In genomic region chr3:69323941-69324340, GRCh38 we compare ENCODE assay signal across 18 cellular contexts.
DNase-seq lines count a peak whose midpoint lies in the region; ATAC-seq, FAIRE-seq and TF ChIP-seq lines count a peak whose summit lies in the region.
"Had no signal": no experiment of that assay in that cellular context is flagged by ENCODE, and none has a peak within 500 bp of the region (broad histone marks: within the 10 kb centered on the region; RNA-seq: fewer than 3 reads in every experiment).

No MANE protein-coding gene starts in this region.

- TF ChIP-seq CTCF in heart right ventricle (IDR thresholded peaks at IDR 0.05) (no peak), H1 (IDR thresholded peaks at IDR 0.05; ENCODE audit: control extremely low read depth in 1 of 3, insufficient read depth in 1 of 3, low read depth in 1 of 3, low read length in 3 of 3) (no peak), type B pancreatic cell (conservative IDR thresholded peaks at IDR 0.05) (no peak), pancreas (IDR thresholded peaks at IDR 0.05) (no peak)

- no peak overlapping the region for H4K8ac ChIP-seq in H1 (ENCODE audit: extremely low read depth, insufficient read depth, low read length)

- H3K27me3 ChIP-seq in heart right ventricle (no peaks in the 10 kb centered on the region), H1 (replicated peaks in 1 of 4; ENCODE audit: control insufficient read depth in 3 of 4, extremely low read depth in 1 of 4, insufficient read depth in 3 of 4, low read length in 3 of 4) (no peaks in the 10 kb centered on the region; a peak in 1 of 7 replicates), pancreas (no peaks in the 10 kb centered on the region)

- H3K9me3 ChIP-seq in heart right ventricle = no peaks in the 10 kb centered on the region
- H3K9me3 ChIP-seq in H1 (ENCODE audit: insufficient read depth in 2 of 2, low read depth in 1 of 2, low read length in 1 of 2) = no peaks in the 10 kb centered on the region
- H3K9me3 ChIP-seq in pancreas = no peaks in the 10 kb centered on the region

- H2BK15ac ChIP-seq in H1 (ENCODE audit: low read length) = no peak overlapping the region

- no peak overlapping the region for H3K18ac ChIP-seq in H1 (ENCODE audit: extremely low read depth, low read length)

- no peak overlapping the region for H3K27ac Mint-ChIP-seq in type B pancreatic cell

- H3K23me2 ChIP-seq in H1 (ENCODE audit: low read depth, low read length) = no peaks in the 10 kb centered on the region

- H4K5ac ChIP-seq in H1 (ENCODE audit: insufficient read length, low read depth, low read length) = no peak overlapping the region

- H2AK5ac ChIP-seq in H1 (ENCODE audit: low read depth, low read length) = no peak overlapping the region

- no peak overlapping the region for H3K23ac ChIP-seq in H1 (ENCODE audit: insufficient read length)

- POLR2A ChIA-PET in H1 (lab: Charles Lee; ENCODE audit: partially characterized antibody) = no interaction called here

- no peaks in the 10 kb centered on the region for H3K79me1 ChIP-seq in H1 (ENCODE audit: low read depth, low read length)

- H3K4me3 ChIP-seq in heart right ventricle (no peak overlapping the region), H1 (ENCODE audit: extremely low read depth in 1 of 4, insufficient read depth in 2 of 4, low read depth in 3 of 4, low read length in 4 of 4) (no peak overlapping the region), pancreas (no peak overlapping the region)
- H3K4me3 ChIP-seq: SK-N-MC had no signal

- H2BK12ac ChIP-seq in H1 (ENCODE audit: low read depth, low read length) = peak overlapping the region; percentile 52; the same call in 1 of the 2 replicates

- H3K14ac ChIP-seq in H1 (ENCODE audit: insufficient read length) = no peak overlapping the region

- H3K4me1 ChIP-seq in heart right ventricle (peaks cover 0 to 97% (median 64%) of the 10 kb centered on the region in 9 donors), H1 (replicated peaks in 1 of 4; ENCODE audit: control insufficient read depth in 3 of 4, insufficient read depth in 4 of 4, low read length in 3 of 4) (peaks cover 0 to 4% (median 0%) of the 10 kb centered on the region in 4 experiments; a peak in 1 of 7 replicates), pancreas (no peaks in the 10 kb centered on the region)

- no peak for FAIRE-seq in H1 (lab: Jason Lieb, UNC)
- no peak for FAIRE-seq in pancreas (lab: Jason Lieb, UNC)
- FAIRE-seq in GM12892 (lab: Jason Lieb, UNC) = no peak
- FAIRE-seq: D721Med had no signal

- no peak overlapping the region for H4K91ac ChIP-seq in H1 (replicated peaks; ENCODE audit: insufficient read length, low read length)

- H3K56ac ChIP-seq in H1 (replicated peaks; ENCODE audit: insufficient read length, low read depth, low read length) = no peak overlapping the region

- H3K27ac ChIP-seq in heart right ventricle (peak overlapping the region in 6 of 10 donors; percentile 43 to 82 (median 68)), angular gyrus (ENCODE audit: low read depth, low read length) (peak overlapping the region; percentile 54), H1 (ENCODE audit: low read depth, low read length) (no peak overlapping the region), pancreas (no peak overlapping the region)
- H3K27ac ChIP-seq: 22Rv1, C4-2B, SK-N-MC had no signal

- ATAC-seq in heart right ventricle = peak in 1 of 8 donors; percentile 11
- ATAC-seq in Right ventricle myocardium inferior = no peak
- no peak for ATAC-seq in pancreas
- ATAC-seq: PC-3 had no signal

- H3K4ac ChIP-seq in H1 (replicated peaks; ENCODE audit: insufficient read length, low read depth, low read length) = no peak overlapping the region

- no peak overlapping the region for H3K4me3 Mint-ChIP-seq in type B pancreatic cell

- intact Hi-C loops in heart right ventricle (cut with DNase I) (loop anchor here in 8 of 10 donors (2.0 to 10.0 kb wide), 8 partner anchors 63 to 351 kb away; partner anchors contain the start of gene FRMD4B (in 1 of the 8)), Right ventricle myocardium inferior (cut with DNase I) (loop anchor here (2.0 to 10.0 kb wide), 3 partner anchors 87 to 347 kb away; no protein-coding TSS in a partner anchor), pancreas (cut with DNase I) (no loop called here)

- WGBS in heart right ventricle, 2 donors = 91 to 92% methylated on average over 1 of the region's 1 CpG
- WGBS in H1 (ENCODE audit: extremely low coverage in 1 of 2, insufficient coverage in 1 of 2, insufficient read length in 1 of 2, insufficient replicate concordance in 2 of 2, low coverage in 1 of 2, low lambda C conversion rate in 2 of 2, missing lambda C conversion rate in 1 of 2), 2 experiments = 79% methylated on average over 1 of the region's 1 CpG; no CpG with 5 or more reads in 1 of the 2 experiments
- 76 to 86% methylated on average over 1 of the region's 1 CpG for WGBS in pancreas, 2 donors

- no peak overlapping the region for H3K4me2 ChIP-seq in H1 (ENCODE audit: insufficient read depth in 1 of 2, low read depth in 2 of 2, low read length in 2 of 2)

- no peaks in the 10 kb centered on the region for H3K9me3 Mint-ChIP-seq in type B pancreatic cell

- CTCF ChIA-PET in H1 (lab: Charles Lee; ENCODE audit: partially characterized antibody) = interaction anchor here (0.6 to 8.9 kb wide), 36 partner anchors 8 to 623 kb away, joined by 3 to 95 read pairs (median 4); no protein-coding TSS in a partner anchor

- H3K36me3 ChIP-seq in heart right ventricle (no peaks in the 10 kb centered on the region), H1 (ENCODE audit: control insufficient read depth in 2 of 4, insufficient read depth in 4 of 4, low read length in 3 of 4) (no peaks in the 10 kb centered on the region), pancreas (no peaks in the 10 kb centered on the region)

- no peak for TF ChIP-seq EP300 in H1 (IDR thresholded peaks at IDR 0.05; ENCODE audit: borderline replicate concordance in 1 of 2, low read depth in 2 of 2, low read length in 2 of 2)

- no peak for TF ChIP-seq RAD21 in H1 (IDR thresholded peaks at IDR 0.05 in 1 of 2, conservative IDR thresholded peaks at IDR 0.05 in 1 of 2; ENCODE audit: low read depth in 2 of 2, low read length in 2 of 2)

- no peak overlapping the region for H2BK120ac ChIP-seq in H1 (replicated peaks; ENCODE audit: low read depth, low read length)

- no peak overlapping the region for H2BK5ac ChIP-seq in H1 (ENCODE audit: low read depth, low read length)

- peaks cover 8% of the 10 kb centered on the region for H3K4me1 Mint-ChIP-seq in type B pancreatic cell (ENCODE audit: unreplicated experiment)

- no peaks in the 10 kb centered on the region for H3K27me3 Mint-ChIP-seq in type B pancreatic cell

- no peak overlapping the region for H3K9ac ChIP-seq in H1 (replicated peaks in 1 of 4; ENCODE audit: extremely low read depth in 1 of 4, low read depth in 3 of 4, low read length in 3 of 4)

- TF ChIP-seq POLR2A in H1 (IDR thresholded peaks at IDR 0.05; ENCODE audit: control extremely low read depth in 1 of 2, low read depth in 2 of 2, low read length in 2 of 2) (no peak), GM12892 (IDR thresholded peaks at IDR 0.05; ENCODE audit: low read depth, low read length) (no peak)

- H3K36me3 Mint-ChIP-seq in type B pancreatic cell = no peaks in the 10 kb centered on the region

- H4K20me1 ChIP-seq in H1 (replicated peaks in 1 of 2; ENCODE audit: control insufficient read depth in 1 of 2, insufficient read depth in 2 of 2, low read length in 2 of 2) = peaks cover 0 to 2% of the 10 kb centered on the region in 2 experiments

- no peak overlapping the region for H2BK20ac ChIP-seq in H1 (ENCODE audit: low read length)

- H3K79me2 ChIP-seq in H1 (ENCODE audit: control insufficient read depth in 1 of 2, insufficient read depth in 2 of 2, low read length in 2 of 2) = no peaks in the 10 kb centered on the region

- no peak overlapping the region for H2AFZ ChIP-seq in H1 (ENCODE audit: low read length)

- DNase-seq in heart right ventricle (no peak), Right ventricle myocardium inferior (ENCODE audit: missing footprints) (no peak), H1 (ENCODE audit: low read depth in 1 of 2, low spot score in 2 of 2) (no peak), type B pancreatic cell (ENCODE audit: extremely low spot score, unreplicated experiment) (peak; percentile 1), pancreas (no peak), cerebellar cortex (ENCODE audit: low spot score) (no peak), GM12892 (ENCODE audit: insufficient read length) (no peak)
- DNase-seq: ACHN, NCI-H1694, NCI-H2081, NCI-H524 treated with DMSO at 0.1 percent for 48 hours, SHP77 had no signal

TF ChIP-seq in H1, 55 proteins besides CTCF, POLR2A, EP300 and RAD21:
- TF ChIP-seq FOSL1 (IDR thresholded peaks at IDR 0.05; ENCODE audit: insufficient read depth, low read depth, low read length) (no peak), SIN3A (conservative IDR thresholded peaks at IDR 0.05 in 1 of 2, IDR thresholded peaks at IDR 0.05 in 1 of 2; ENCODE audit: low read depth in 1 of 2, low read length in 2 of 2) (no peak), CHD2 (IDR thresholded peaks at IDR 0.05; ENCODE audit: low read length) (no peak), GABPA (IDR thresholded peaks at IDR 0.05; ENCODE audit: borderline replicate concordance, insufficient read depth, low read length) (no peak), BRCA1 (IDR thresholded peaks at IDR 0.05; ENCODE audit: low read depth, low read length) (no peak), ASH2L (IDR thresholded peaks at IDR 0.05; ENCODE audit: low read length) (no peak), YY1 (IDR thresholded peaks at IDR 0.05; ENCODE audit: low read depth, low read length) (no peak), HDAC2 (IDR thresholded peaks at IDR 0.05; ENCODE audit: borderline replicate concordance in 1 of 2, low read depth in 2 of 2, low read length in 2 of 2) (no peak), BCL11A (IDR thresholded peaks at IDR 0.05; ENCODE audit: low read depth in 2 of 2, low read length in 2 of 2) (no peak), EZH2 (IDR thresholded peaks at IDR 0.05; ENCODE audit: low read depth, low read length, severe bottlenecking) (no peak), KDM1A (IDR thresholded peaks at IDR 0.05; ENCODE audit: borderline replicate concordance, low read length) (no peak), TBP (IDR thresholded peaks at IDR 0.05; ENCODE audit: low read depth, low read length) (no peak), TCF12 (IDR thresholded peaks at IDR 0.05; ENCODE audit: low read depth, low read length) (no peak), SP4 (IDR thresholded peaks at IDR 0.05; ENCODE audit: low read length) (no peak)

Comparison
In these comparisons a context has a peak if more than half of its experiments do, and no peak if none do; other contexts are left out.
1. H3K27ac ChIP-seq: peak in heart right ventricle (6 of 10) and angular gyrus (single experiment); none in H1 (single experiment) and pancreas (0 of 4).
2. intact Hi-C loops: an anchor here in heart right ventricle (2.0 to 10.0 kb wide) and Right ventricle myocardium inferior (2.0 to 10.0 kb wide); none called in pancreas.